ENCODE assay signal across 8 cellular contexts in genomic region chr1:170126691-170127090, GRCh38. TPM values are rescaled to one million over a fixed set of nuclear protein-coding genes. Genes with fewer than 3 reads are reported as not detected.
DNase-seq lines count a peak whose midpoint lies in the region; ATAC-seq and TF ChIP-seq lines count a peak whose summit lies in the region.

No MANE protein-coding gene starts in this region.

- H3K4me1 ChIP-seq in SK-N-SH (ENCODE audit: control insufficient read depth in 1 of 2, insufficient read depth in 2 of 2, low read depth in 1 of 2, low read length in 1 of 2) (no peaks in the 10 kb centered on the region), neural progenitor cell (no peaks in the 10 kb centered on the region), gastroesophageal sphincter (peaks cover 0 to 8% (median 0%) of the 10 kb centered on the region in 3 donors)
- no peaks in the 10 kb centered on the region for H3K4me1 ChIP-seq in naive thymus-derived CD4-positive, alpha-beta T cell (ENCODE audit: control insufficient read depth in 2 of 2, insufficient read depth in 2 of 2, low read length in 2 of 2)

- H4K20me1 ChIP-seq in SK-N-SH (ENCODE audit: insufficient read depth) (no peaks in the 10 kb centered on the region), neural progenitor cell (ENCODE audit: low read depth) (no peaks in the 10 kb centered on the region)

- no peaks in the 10 kb centered on the region for H3K9me2 ChIP-seq in SK-N-SH

- H3K27me3 Mint-ChIP-seq in neural progenitor cell (ENCODE audit: insufficient read depth, low read depth): peaks cover 2% of the 10 kb centered on the region
- peaks cover 0 to 19% (median 8%) of the 10 kb centered on the region in 5 donors for H3K27me3 Mint-ChIP-seq in naive thymus-derived CD4-positive, alpha-beta T cell

- no peak for TF ChIP-seq RAD21 in SK-N-SH (IDR thresholded peaks at IDR 0.05; ENCODE audit: low read length)

- no peaks in the 10 kb centered on the region for H3K79me2 ChIP-seq in SK-N-SH (ENCODE audit: insufficient read depth)
- no peaks in the 10 kb centered on the region for H3K79me2 ChIP-seq in neural progenitor cell (ENCODE audit: low read depth)

- CTCF ChIA-PET in SK-N-SH (lab: Yijun Ruan, JAX): no interaction called here
- CTCF ChIA-PET in naive thymus-derived CD4-positive, alpha-beta T cell (lab: Charles Lee): no interaction called here

- H3K9me3 Mint-ChIP-seq in neural progenitor cell: no peaks in the 10 kb centered on the region
- peaks cover 2 to 16% (median 7%) of the 10 kb centered on the region in 11 donors for H3K9me3 Mint-ChIP-seq in naive thymus-derived CD4-positive, alpha-beta T cell

- peaks cover 2% of the 10 kb centered on the region for H3K4me1 Mint-ChIP-seq in neural progenitor cell
- peaks cover 0 to 7% (median 0%) of the 10 kb centered on the region in 7 donors for H3K4me1 Mint-ChIP-seq in naive thymus-derived CD4-positive, alpha-beta T cell

- no peak overlapping the region for H3K4me3 ChIP-seq in SK-N-SH (ENCODE audit: low read depth in 2 of 2, low read length in 1 of 2)
- no peak overlapping the region for H3K4me3 ChIP-seq in neural progenitor cell
- H3K4me3 ChIP-seq in gastroesophageal sphincter: no peak overlapping the region
- no peak overlapping the region for H3K4me3 ChIP-seq in naive thymus-derived CD4-positive, alpha-beta T cell (ENCODE audit: low read length)

- DNase-seq in SK-N-SH (no peak), neural progenitor cell (ENCODE audit: low spot score) (peak; percentile 63), NAMALWA (ENCODE audit: low spot score) (no peak)
- no peak for DNase-seq in naive thymus-derived CD4-positive, alpha-beta T cell
- DNase-seq in activated naive CD4-positive, alpha-beta T cell (lab: John Stamatoyannopoulos, UW): no peak

- H3K9ac ChIP-seq in SK-N-SH (no peak overlapping the region), neural progenitor cell (no peak overlapping the region)

- H3K4me2 ChIP-seq in SK-N-SH (peak overlapping the region; percentile 50; the same call in 1 of the 2 replicates), neural progenitor cell (no peak overlapping the region)

- ATAC-seq in GM18870 (IDR thresholded peaks at IDR 0.05; ENCODE audit: unreplicated experiment) (peak; percentile 97), HG02642 (IDR thresholded peaks at IDR 0.05; ENCODE audit: poor library complexity, unreplicated experiment) (peak; percentile 99), gastroesophageal sphincter (no peak)
- ATAC-seq in naive thymus-derived CD4-positive, alpha-beta T cell: no peak

- 0 out of 2 replicates have a peak, but pooled peaks have one; percentile 19 for TF ChIP-seq CTCF in SK-N-SH (IDR thresholded peaks at IDR 0.05)
- peak; percentile 12 for TF ChIP-seq CTCF in neural progenitor cell (IDR thresholded peaks at IDR 0.05)
- no peak for TF ChIP-seq CTCF in gastroesophageal sphincter (IDR thresholded peaks at IDR 0.05)

- 3% methylated on average over 4 of the region's 4 CpGs for WGBS in SK-N-SH (ENCODE audit: low lambda C conversion rate)
- 20 to 36% methylated on average over 1 to 4 of the region's 4 CpGs for WGBS in gastroesophageal sphincter (ENCODE audit: low coverage in 1 of 2), 2 donors

- H3K27me3 ChIP-seq in SK-N-SH (ENCODE audit: insufficient read depth): no peaks in the 10 kb centered on the region
- no peaks in the 10 kb centered on the region for H3K27me3 ChIP-seq in neural progenitor cell
- H3K27me3 ChIP-seq in gastroesophageal sphincter: no peaks in the 10 kb centered on the region
- H3K27me3 ChIP-seq in naive thymus-derived CD4-positive, alpha-beta T cell (ENCODE audit: control insufficient read depth in 2 of 2, insufficient read depth in 2 of 2, low read length in 2 of 2): no peaks in the 10 kb centered on the region

- H3K27ac ChIP-seq in SK-N-SH (ENCODE audit: low read depth in 2 of 2, low read length in 1 of 2): peak overlapping the region in 1 of 2 experiments; percentile 17; a peak in 2 of 4 replicates
- H3K27ac ChIP-seq in neural progenitor cell: no peak overlapping the region
- H3K27ac ChIP-seq in gastroesophageal sphincter: no peak overlapping the region
- H3K27ac ChIP-seq in naive thymus-derived CD4-positive, alpha-beta T cell (ENCODE audit: low read depth, low read length): no peak overlapping the region

- H3K9me3 ChIP-seq in SK-N-SH (no peaks in the 10 kb centered on the region), neural progenitor cell (ENCODE audit: low read depth) (no peaks in the 10 kb centered on the region), gastroesophageal sphincter (no peaks in the 10 kb centered on the region)
- H3K9me3 ChIP-seq in naive thymus-derived CD4-positive, alpha-beta T cell (ENCODE audit: control insufficient read depth in 2 of 3, low read length in 3 of 3): no peaks in the 10 kb centered on the region

- H3F3A ChIP-seq in SK-N-SH (replicated peaks; ENCODE audit: insufficient read depth): no peaks in the 10 kb centered on the region
- no peaks in the 10 kb centered on the region for H3F3A ChIP-seq in neural progenitor cell (ENCODE audit: low read depth)

- no peaks in the 10 kb centered on the region for H3K36me3 ChIP-seq in SK-N-SH (replicated peaks in 1 of 2; ENCODE audit: control insufficient read depth in 1 of 2, insufficient read depth in 2 of 2, low read length in 1 of 2)
- no peaks in the 10 kb centered on the region for H3K36me3 ChIP-seq in neural progenitor cell
- H3K36me3 ChIP-seq in gastroesophageal sphincter: no peaks in the 10 kb centered on the region
- no peaks in the 10 kb centered on the region for H3K36me3 ChIP-seq in naive thymus-derived CD4-positive, alpha-beta T cell (ENCODE audit: control insufficient read depth in 2 of 3, insufficient read depth in 3 of 3, low read length in 3 of 3)

- H3K4me3 Mint-ChIP-seq in neural progenitor cell: no peak overlapping the region
- no peak overlapping the region for H3K4me3 Mint-ChIP-seq in naive thymus-derived CD4-positive, alpha-beta T cell

- H2AFZ ChIP-seq in SK-N-SH (ENCODE audit: low read depth) (peak overlapping the region; percentile 59; the same call in 1 of the 2 replicates), neural progenitor cell (replicated peaks) (no peak overlapping the region)

- H3K27ac Mint-ChIP-seq in neural progenitor cell: no peak overlapping the region
- no peak overlapping the region for H3K27ac Mint-ChIP-seq in naive thymus-derived CD4-positive, alpha-beta T cell

- no peaks in the 10 kb centered on the region for H3K36me3 Mint-ChIP-seq in neural progenitor cell
- peaks cover 0 to 5% (median 0%) of the 10 kb centered on the region in 5 donors for H3K36me3 Mint-ChIP-seq in naive thymus-derived CD4-positive, alpha-beta T cell

- POLR2A ChIA-PET in SK-N-SH (lab: Yijun Ruan, JAX): no interaction called here
- POLR2A ChIA-PET in naive thymus-derived CD4-positive, alpha-beta T cell (lab: Charles Lee): no interaction called here

- TF ChIP-seq EP300 in SK-N-SH (IDR thresholded peaks at IDR 0.05; ENCODE audit: borderline replicate concordance in 1 of 2, low read depth in 1 of 2, low read length in 1 of 2): no peak
- TF ChIP-seq EP300 in gastroesophageal sphincter (IDR thresholded peaks at IDR 0.05): no peak

- intact Hi-C loops in naive thymus-derived CD4-positive, alpha-beta T cell (cut with micrococcal nuclease): loop anchor here in 1 of 2 donors (10.0 kb wide), 1 partner anchor 52 kb away; the partner anchor contains the start of gene KIFAP3

- no peak for TF ChIP-seq POLR2A in gastroesophageal sphincter (IDR thresholded peaks at IDR 0.05)

TF ChIP-seq in SK-N-SH, 30 proteins besides CTCF, POLR2A, EP300 and RAD21:
- no peak for TF ChIP-seq PBX3 (IDR thresholded peaks at IDR 0.05)
- 0 out of 2 replicates have a peak, but pooled peaks have one; percentile 10 for TF ChIP-seq JUND (IDR thresholded peaks at IDR 0.05)
- no peak for TF ChIP-seq ZBTB33 (IDR thresholded peaks at IDR 0.05; ENCODE audit: borderline replicate concordance, low read depth)

RNA-seq across cellular contexts. Expression of gene NTMT2, which starts 19.1 kb away (rescaled TPM):
- polyA plus RNA-seq in SK-N-SH (2012; rRNA removed): not detected in 2 replicates
- not detected in 2 replicates for polyA plus RNA-seq in SK-N-SH (2012; cell fraction: cytosol; rRNA removed)
- not detected in 2 replicates for polyA plus RNA-seq in SK-N-SH (2012; cell fraction: nucleus; rRNA removed)
- total RNA-seq in neural progenitor cell (ENCODE audit: low replicate concordance) (not detected in 2 replicates), gastroesophageal sphincter (not detected)
- total RNA-seq in naive thymus-derived CD4-positive, alpha-beta T cell: not detected
- not detected for polyA plus RNA-seq in naive thymus-derived CD4-positive, alpha-beta T cell

RNA-seq across cellular contexts. Expression of gene KIFAP3, which starts 52.2 kb away (rescaled TPM):
- 10.7 and 12.3 TPM in 2 replicates for polyA plus RNA-seq in SK-N-SH (2012; rRNA removed)
- polyA plus RNA-seq in SK-N-SH (2012; cell fraction: cytosol; rRNA removed): 16.6 and 18.1 TPM in 2 replicates
- 9.8 and 17.9 TPM in 2 replicates for polyA plus RNA-seq in SK-N-SH (2012; cell fraction: nucleus; rRNA removed)
- total RNA-seq in neural progenitor cell (ENCODE audit: low replicate concordance) (5.0 and 7.7 TPM in 2 replicates), gastroesophageal sphincter (10 to 100 TPM; 25.5 to 42.9 (median 36.6) TPM)
- total RNA-seq in naive thymus-derived CD4-positive, alpha-beta T cell: 10 to 100 TPM; 12.8 to 23.8 (median 20.1) TPM
- polyA plus RNA-seq in naive thymus-derived CD4-positive, alpha-beta T cell: 10 to 100 TPM in 1 of 2 donors, 1 to 10 TPM in 1; 8.9 to 15.1 TPM

Comparison
In these comparisons a context has a peak if more than half of its experiments do, and no peak if none do; other contexts are left out.
1. ATAC-seq: peak in GM18870 (single experiment) and HG02642 (single experiment); none in gastroesophageal sphincter (single experiment) and naive thymus-derived CD4-positive, alpha-beta T cell (single experiment).
2. CTCF ChIP-seq: peak in SK-N-SH (single experiment) and neural progenitor cell (single experiment); none in gastroesophageal sphincter (0 of 4).